In the genomic region with DNA sequence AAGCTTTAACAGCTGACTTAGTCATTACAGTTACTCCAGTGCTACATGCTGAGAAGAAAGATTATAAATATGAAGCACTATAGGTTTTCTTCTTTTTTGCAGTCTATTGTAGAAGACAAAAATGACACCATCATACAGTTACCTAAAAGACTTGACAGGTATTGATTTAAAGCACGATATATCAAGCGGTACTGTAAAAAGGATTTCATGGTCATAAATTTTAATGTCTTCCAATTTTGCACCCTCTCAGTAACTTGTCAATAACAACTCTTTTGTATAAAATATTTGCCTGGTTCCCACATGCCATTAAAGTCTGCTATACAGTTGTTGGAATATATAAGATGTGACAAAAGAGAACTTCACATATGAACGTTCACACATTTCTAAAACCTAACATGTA, we compare ENCODE assay signal across 21 cellular contexts.
"Had no signal": no experiment of that assay in that cellular context is flagged by ENCODE, and none has a peak within 500 bp of the region (broad histone marks: within the 10 kb centered on the region; RNA-seq: fewer than 3 reads in every experiment).

No MANE protein-coding gene starts in this region.

- H3K4me2 ChIP-seq: SK-N-SH had no signal

- H3K9ac ChIP-seq: SK-N-SH had no signal

- H3K27ac ChIP-seq: RWPE1 had no signal

- H3K9me3 ChIP-seq: SK-N-SH had no signal

- ATAC-seq: Panc1, PC-3 had no signal

- DNase-seq: KBM-7; MV-4-11; NCI-H1048; NCI-H1105; NCI-H1436; NCI-H187; NCI-H2029; NCI-H2081 treated with DMSO at 0.1 percent for 48 hours; NCI-H2171; NCI-H226; NCI-H446; NCI-H510A; NCI-H526; NCI-H82; NK-92 treated with Interleukin-12 subunit alpha and Interleukin-12 subunit beta, amount 100 ng/mL, for 24 hours; PC-3; SHP77; SK-N-SH; T-helper 2 cell had no signal
